Comparison of ENCODE assay signal across 17 cellular contexts in the genomic region with DNA sequence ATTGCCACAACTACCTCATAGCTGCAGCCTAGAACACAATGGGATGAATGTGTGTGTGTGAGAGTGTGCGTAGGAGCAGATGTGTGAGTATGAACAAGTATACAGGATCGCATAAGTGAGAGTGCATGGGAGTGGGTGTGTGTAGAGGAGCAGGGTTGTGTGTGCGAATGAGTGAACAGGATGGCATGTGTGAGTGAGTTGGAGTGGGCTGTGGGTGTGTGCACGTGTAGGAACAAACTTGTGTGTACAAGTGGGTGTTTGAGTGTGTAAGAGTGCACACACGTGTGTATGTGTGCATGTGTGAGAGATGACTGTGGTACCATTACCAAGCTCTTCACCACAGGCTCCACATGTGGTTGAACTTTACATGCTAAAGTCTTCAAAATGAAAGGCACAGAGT.
DNase-seq lines count a peak whose midpoint lies in the region; ATAC-seq and TF ChIP-seq lines count a peak whose summit lies in the region.
"Had no signal": no experiment of that assay in that cellular context is flagged by ENCODE, and none has a peak within 500 bp of the region (broad histone marks: within the 10 kb centered on the region; RNA-seq: fewer than 3 reads in every experiment).

No MANE protein-coding gene starts in this region.

- H3K27ac Mint-ChIP-seq in activated CD4-positive, alpha-beta T cell treated with anti-CD3 and anti-CD28 coated beads for 36 hours, result peak overlapping the region; percentile 86
- H3K27ac Mint-ChIP-seq in CD4-positive, alpha-beta T cell, result no peak overlapping the region
- H3K27ac Mint-ChIP-seq in activated T-helper 2 cell treated with anti-CD3 and anti-CD28 coated beads, Interferon-gamma antibody, Interleukin-2, Interleukin-4, amounts not matched to agents 10 μg/mL and 5 μg/mL and 100 μg/mL, durations not matched to agents 14 hours and 24 hours and 36 hours, result peak overlapping the region; percentile 28
- no peak overlapping the region for H3K27ac Mint-ChIP-seq in natural killer cell

- intact Hi-C loops in activated CD4-positive, alpha-beta T cell treated with anti-CD3 and anti-CD28 coated beads for 36 hours (cut with DNase I, micrococcal nuclease), result loop anchor here (2.0 to 10.0 kb wide), 8 partner anchors 21 to 1025 kb away; partner anchors contain the start of genes HIVEP3 (in 1 of the 2) and YBX1 (in 1 of the 2)
- intact Hi-C loops in CD4-positive, alpha-beta T cell (cut with DNase I, micrococcal nuclease), result loop anchor here in 1 of 2 experiments (5.0 to 10.0 kb wide), 2 partner anchors 87 to 295 kb away; partner anchors contain the start of gene FOXO6
- intact Hi-C loops in activated T-helper 2 cell treated with anti-CD3 and anti-CD28 coated beads, Interferon-gamma antibody, Interleukin-2, Interleukin-4, amounts not matched to agents 10 μg/mL and 5 μg/mL and 100 μg/mL, durations not matched to agents 14 hours and 24 hours and 36 hours (cut with micrococcal nuclease), result loop anchor here (1.0 to 5.0 kb wide), 4 partner anchors 21 to 152 kb away; no protein-coding TSS in a partner anchor
- intact Hi-C loops in natural killer cell (cut with micrococcal nuclease), result loop anchor here (5.0 kb wide), 1 partner anchor 67 kb away; no protein-coding TSS in a partner anchor
- intact Hi-C loops in left cardiac atrium (cut with DNase I), result loop anchor here in 1 of 2 donors (10.0 kb wide), 1 partner anchor 85 kb away; no protein-coding TSS in a partner anchor

- H3K27me3 Mint-ChIP-seq in activated CD4-positive, alpha-beta T cell treated with anti-CD3 and anti-CD28 coated beads for 36 hours, result no peaks in the 10 kb centered on the region
- H3K27me3 Mint-ChIP-seq in CD4-positive, alpha-beta T cell, result no peaks in the 10 kb centered on the region
- no peaks in the 10 kb centered on the region for H3K27me3 Mint-ChIP-seq in activated T-helper 2 cell treated with anti-CD3 and anti-CD28 coated beads, Interferon-gamma antibody, Interleukin-2, Interleukin-4, amounts not matched to agents 10 μg/mL and 5 μg/mL and 100 μg/mL, durations not matched to agents 14 hours and 24 hours and 36 hours (ENCODE audit: low read depth)
- H3K27me3 Mint-ChIP-seq in natural killer cell (ENCODE audit: low read depth in 2 of 2), result no peaks in the 10 kb centered on the region

- H3K27me3 ChIP-seq in CD4-positive, alpha-beta T cell (ENCODE audit: control insufficient read depth, insufficient read depth, low read length), result no peaks in the 10 kb centered on the region

- H3K36me3 Mint-ChIP-seq in activated CD4-positive, alpha-beta T cell treated with anti-CD3 and anti-CD28 coated beads for 36 hours (ENCODE audit: low read depth), result peaks cover 57% of the 10 kb centered on the region
- H3K36me3 Mint-ChIP-seq in CD4-positive, alpha-beta T cell (ENCODE audit: low read depth), result no peaks in the 10 kb centered on the region
- peaks cover 49% of the 10 kb centered on the region for H3K36me3 Mint-ChIP-seq in activated T-helper 2 cell treated with anti-CD3 and anti-CD28 coated beads, Interferon-gamma antibody, Interleukin-2, Interleukin-4, amounts not matched to agents 10 μg/mL and 5 μg/mL and 100 μg/mL, durations not matched to agents 14 hours and 24 hours and 36 hours (ENCODE audit: low read depth)
- H3K36me3 Mint-ChIP-seq in natural killer cell, result no peaks in the 10 kb centered on the region

- POLR2A ChIA-PET in activated CD4-positive, alpha-beta T cell treated with anti-CD3 and anti-CD28 coated beads for 36 hours (lab: Charles Lee), result interaction anchor here (0.6 kb wide), 1 partner anchor 20 kb away, joined by 3 read pairs; no protein-coding TSS in a partner anchor
- POLR2A ChIA-PET in CD4-positive, alpha-beta T cell (lab: Charles Lee), result interaction anchor here (0.9 to 8.0 kb wide), 2 partner anchors 13 to 20 kb away, joined by 3 to 65 read pairs; no protein-coding TSS in a partner anchor

- ATAC-seq in activated CD4-positive, alpha-beta T cell treated with anti-CD3 and anti-CD28 coated beads for 36 hours, result peak; percentile 14
- no peak for ATAC-seq in CD4-positive, alpha-beta T cell (ENCODE audit: poor library complexity)
- ATAC-seq in natural killer cell, result no peak
- ATAC-seq in left cardiac atrium, result no peak
- ATAC-seq: left colon, Panc1 had no signal

- DNase-seq in activated CD4-positive, alpha-beta T cell treated with anti-CD3 and anti-CD28 coated beads for 36 hours, result peak; percentile 55
- no peak for DNase-seq in activated CD4-positive, alpha-beta T cell treated with anti-CD3 and anti-CD28 coated beads for 48 hours
- no peak for DNase-seq in CD4-positive, alpha-beta T cell
- DNase-seq in activated T-helper 2 cell treated with anti-CD3 and anti-CD28 coated beads, Interferon-gamma antibody, Interleukin-2, Interleukin-4, amounts not matched to agents 10 μg/mL and 5 μg/mL and 100 μg/mL, durations not matched to agents 14 hours and 24 hours and 36 hours (ENCODE audit: low spot score), result no peak
- DNase-seq in natural killer cell (no peak), left cardiac atrium (no peak), AG20443 (ENCODE audit: low spot score) (no peak), NCI-H510A treated with DMSO at 0.1 percent for 48 hours (lab: John Stamatoyannopoulos, UW) (no peak)
- DNase-seq: 8988T, cerebellar nuclear complex, hypothalamus, NCI-H1105 treated with DMSO at 0.1 percent for 48 hours, NCI-H774, small intestine, stomach had no signal

- peaks cover 78% of the 10 kb centered on the region for H3K4me1 Mint-ChIP-seq in activated CD4-positive, alpha-beta T cell treated with anti-CD3 and anti-CD28 coated beads for 36 hours
- H3K4me1 Mint-ChIP-seq in CD4-positive, alpha-beta T cell (ENCODE audit: low read depth), result peaks cover 80% of the 10 kb centered on the region
- H3K4me1 Mint-ChIP-seq in activated T-helper 2 cell treated with anti-CD3 and anti-CD28 coated beads, Interferon-gamma antibody, Interleukin-2, Interleukin-4, amounts not matched to agents 10 μg/mL and 5 μg/mL and 100 μg/mL, durations not matched to agents 14 hours and 24 hours and 36 hours (ENCODE audit: low read depth), result peaks cover 71% of the 10 kb centered on the region
- H3K4me1 Mint-ChIP-seq in natural killer cell, result peaks cover 53 to 56% of the 10 kb centered on the region in 2 donors

- H3K9me3 Mint-ChIP-seq in activated CD4-positive, alpha-beta T cell treated with anti-CD3 and anti-CD28 coated beads for 36 hours (ENCODE audit: low read depth), result no peaks in the 10 kb centered on the region
- no peaks in the 10 kb centered on the region for H3K9me3 Mint-ChIP-seq in CD4-positive, alpha-beta T cell
- no peaks in the 10 kb centered on the region for H3K9me3 Mint-ChIP-seq in activated T-helper 2 cell treated with anti-CD3 and anti-CD28 coated beads, Interferon-gamma antibody, Interleukin-2, Interleukin-4, amounts not matched to agents 10 μg/mL and 5 μg/mL and 100 μg/mL, durations not matched to agents 14 hours and 24 hours and 36 hours
- H3K9me3 Mint-ChIP-seq in natural killer cell, result no peaks in the 10 kb centered on the region

- CTCF ChIA-PET in activated CD4-positive, alpha-beta T cell treated with anti-CD3 and anti-CD28 coated beads for 36 hours (lab: Charles Lee), result interaction anchor here (1.0 kb wide), 2 partner anchors 9 to 152 kb away, joined by 3 to 4 read pairs; no protein-coding TSS in a partner anchor
- CTCF ChIA-PET in CD4-positive, alpha-beta T cell (lab: Charles Lee), result no interaction called here

- H3K9me3 ChIP-seq in CD4-positive, alpha-beta T cell (ENCODE audit: control insufficient read depth, low read length), result no peaks in the 10 kb centered on the region
- H3K9me3 ChIP-seq: stomach had no signal

- peak overlapping the region; percentile 97 for H3K4me3 Mint-ChIP-seq in activated CD4-positive, alpha-beta T cell treated with anti-CD3 and anti-CD28 coated beads for 36 hours
- H3K4me3 Mint-ChIP-seq in CD4-positive, alpha-beta T cell, result peak overlapping the region; percentile 72
- peak overlapping the region; percentile 74 for H3K4me3 Mint-ChIP-seq in activated T-helper 2 cell treated with anti-CD3 and anti-CD28 coated beads, Interferon-gamma antibody, Interleukin-2, Interleukin-4, amounts not matched to agents 10 μg/mL and 5 μg/mL and 100 μg/mL, durations not matched to agents 14 hours and 24 hours and 36 hours (ENCODE audit: low read depth)
- peak overlapping the region; percentile 7 for H3K4me3 Mint-ChIP-seq in natural killer cell

- H3K27ac ChIP-seq in CD4-positive, alpha-beta T cell (ENCODE audit: low read depth, low read length), result no peak overlapping the region
- H3K27ac ChIP-seq: stomach had no signal

- TF ChIP-seq CTCF in CD4-positive, alpha-beta T cell (IDR thresholded peaks at IDR 0.05), result no peak
- no peak for TF ChIP-seq CTCF in natural killer cell (IDR thresholded peaks at IDR 0.05)

Comparison
In these comparisons a context has a peak if more than half of its experiments do, and no peak if none do; other contexts are left out.
1. H3K27ac Mint-ChIP-seq: peak in activated CD4-positive, alpha-beta T cell treated with anti-CD3 and anti-CD28 coated beads for 36 hours (single experiment) and activated T-helper 2 cell treated with anti-CD3 and anti-CD28 coated beads, Interferon-gamma antibody, Interleukin-2, Interleukin-4, amounts not matched to agents 10 μg/mL and 5 μg/mL and 100 μg/mL, durations not matched to agents 14 hours and 24 hours and 36 hours (single experiment); none in CD4-positive, alpha-beta T cell (single experiment) and natural killer cell (0 of 2).
2. H3K4me3 Mint-ChIP-seq: peak in every context shown above with its lines; median percentile 97 in activated CD4-positive, alpha-beta T cell treated with anti-CD3 and anti-CD28 coated beads for 36 hours; 74 in activated T-helper 2 cell treated with anti-CD3 and anti-CD28 coated beads, Interferon-gamma antibody, Interleukin-2, Interleukin-4, amounts not matched to agents 10 μg/mL and 5 μg/mL and 100 μg/mL, durations not matched to agents 14 hours and 24 hours and 36 hours; 72 in CD4-positive, alpha-beta T cell; 7 in natural killer cell.